Comparison of ENCODE assay signal across 15 cellular contexts in the genomic region with DNA sequence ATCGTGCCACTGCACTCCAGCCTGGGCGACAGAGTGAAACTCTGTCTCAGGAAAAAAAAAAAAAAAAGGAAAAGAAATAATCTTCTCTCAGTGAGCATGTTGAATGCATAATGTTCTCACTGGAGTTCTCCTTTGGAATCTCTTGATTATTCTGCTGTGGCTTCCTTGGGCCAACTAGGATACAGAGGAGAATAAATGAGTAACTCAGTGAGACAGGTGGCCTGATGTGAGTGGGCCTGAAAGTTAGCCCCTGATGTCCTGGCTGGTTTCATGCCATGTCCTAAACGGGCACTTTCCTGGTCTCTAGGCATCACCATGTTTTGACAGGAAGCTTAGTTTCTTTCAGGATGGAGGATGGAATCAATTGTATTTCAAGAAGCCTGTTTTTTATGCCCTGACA.
DNase-seq lines count a peak whose midpoint lies in the region; ATAC-seq and TF ChIP-seq lines count a peak whose summit lies in the region.
"Had no signal": no experiment of that assay in that cellular context is flagged by ENCODE, and none has a peak within 500 bp of the region (broad histone marks: within the 10 kb centered on the region; RNA-seq: fewer than 3 reads in every experiment).

No MANE protein-coding gene starts in this region.

- WGBS in hepatocyte (ENCODE audit: low lambda C conversion rate, missing lambda C conversion rate): 84% methylated on average over 3 of the region's 3 CpGs
- WGBS in prostate gland: 66% methylated on average over 3 of the region's 3 CpGs

- intact Hi-C loops in Caco-2 (cut with micrococcal nuclease; ENCODE audit: unreplicated experiment): no loop called here
- intact Hi-C loops in prostate gland (cut with DNase I): no loop called here
- intact Hi-C loops in activated CD4-positive, alpha-beta T cell treated with anti-CD3 and anti-CD28 coated beads, Interleukin-2, amount 10 ng/mL, durations not matched to agents 24 days and 14 days (cut with micrococcal nuclease): no loop called here

- H3K4me3 ChIP-seq in Caco-2 (ENCODE audit: low read depth, low read length) (no peak overlapping the region), hepatocyte (no peak overlapping the region), prostate gland (no peak overlapping the region)
- H3K4me3 ChIP-seq: neural progenitor cell, tibial nerve had no signal

- H3K4me1 ChIP-seq in Caco-2: peaks cover 17% of the 10 kb centered on the region
- H3K4me1 ChIP-seq in hepatocyte (ENCODE audit: insufficient read depth): peaks cover 25% of the 10 kb centered on the region
- peaks cover 5% of the 10 kb centered on the region for H3K4me1 ChIP-seq in prostate gland (replicated peaks)

- TF ChIP-seq CTCF in Caco-2 (IDR thresholded peaks at IDR 0.05; ENCODE audit: insufficient read depth in 1 of 2, low read depth in 1 of 2, low read length in 1 of 2, severe bottlenecking in 1 of 2, unreplicated experiment in 1 of 2) (no peak), VCaP (conservative IDR thresholded peaks at IDR 0.05) (no peak), hepatocyte (IDR thresholded peaks at IDR 0.05; ENCODE audit: poor library complexity) (no peak), prostate gland (IDR thresholded peaks at IDR 0.05) (no peak), nephron progenitor cell (IDR thresholded peaks at IDR 0.05) (no peak)

- H3K9me3 Mint-ChIP-seq in Caco-2 (ENCODE audit: unreplicated experiment): no peaks in the 10 kb centered on the region
- H3K9me3 Mint-ChIP-seq in activated T-cell treated with anti-CD3 and anti-CD28 coated beads, Interleukin-2, amount 50 U/mL, for 72 hours: no peaks in the 10 kb centered on the region
- no peaks in the 10 kb centered on the region for H3K9me3 Mint-ChIP-seq in nephron progenitor cell
- no peaks in the 10 kb centered on the region for H3K9me3 Mint-ChIP-seq in activated CD4-positive, alpha-beta T cell treated with anti-CD3 and anti-CD28 coated beads, Interleukin-2, amount 10 ng/mL, durations not matched to agents 24 days and 14 days
- H3K9me3 Mint-ChIP-seq: activated naive CD8-positive, alpha-beta T cell treated with anti-CD3 and anti-CD28 coated beads for 36 hours; neural progenitor cell had no signal

- H3K9me2 ChIP-seq in hepatocyte (replicated peaks; ENCODE audit: insufficient read depth): no peaks in the 10 kb centered on the region

- H3K9me3 ChIP-seq in Caco-2: no peaks in the 10 kb centered on the region
- H3K9me3 ChIP-seq in hepatocyte (ENCODE audit: low read depth): no peaks in the 10 kb centered on the region
- no peaks in the 10 kb centered on the region for H3K9me3 ChIP-seq in prostate gland
- H3K9me3 ChIP-seq: tibial nerve had no signal

- ATAC-seq in activated T-cell treated with anti-CD3 and anti-CD28 coated beads, Interleukin-2, amount 50 U/mL, for 72 hours (replicated peaks in 1 of 2): no peak
- ATAC-seq in GM21381 (IDR thresholded peaks at IDR 0.05; ENCODE audit: unreplicated experiment): no peak
- ATAC-seq: HepG2 had no signal

- H3K36me3 Mint-ChIP-seq in Caco-2 (ENCODE audit: insufficient read depth, unreplicated experiment) (no peaks in the 10 kb centered on the region), nephron progenitor cell (ENCODE audit: low read depth) (no peaks in the 10 kb centered on the region)
- H3K36me3 Mint-ChIP-seq in activated T-cell treated with anti-CD3 and anti-CD28 coated beads, Interleukin-2, amount 50 U/mL, for 72 hours (ENCODE audit: insufficient read depth in 2 of 2): no peaks in the 10 kb centered on the region
- H3K36me3 Mint-ChIP-seq in activated CD4-positive, alpha-beta T cell treated with anti-CD3 and anti-CD28 coated beads, Interleukin-2, amount 10 ng/mL, durations not matched to agents 24 days and 14 days (ENCODE audit: low read depth): no peaks in the 10 kb centered on the region
- H3K36me3 Mint-ChIP-seq: activated naive CD8-positive, alpha-beta T cell treated with anti-CD3 and anti-CD28 coated beads for 36 hours; neural progenitor cell had no signal

- no peak for TF ChIP-seq POLR2A in prostate gland (IDR thresholded peaks at IDR 0.05)

- H3K4me2 ChIP-seq in hepatocyte: peak overlapping the region; percentile 34
- H3K4me2 ChIP-seq: neural progenitor cell had no signal

- H3K36me3 ChIP-seq in Caco-2 (ENCODE audit: control insufficient read depth, insufficient read depth, low read length): no peaks in the 10 kb centered on the region
- no peaks in the 10 kb centered on the region for H3K36me3 ChIP-seq in hepatocyte (replicated peaks; ENCODE audit: insufficient read depth, low read depth)
- no peaks in the 10 kb centered on the region for H3K36me3 ChIP-seq in prostate gland
- H3K36me3 ChIP-seq: neural progenitor cell, tibial nerve had no signal

- H3K27ac Mint-ChIP-seq in Caco-2 (ENCODE audit: unreplicated experiment) (peak overlapping the region; percentile 71), nephron progenitor cell (no peak overlapping the region)
- H3K27ac Mint-ChIP-seq in activated T-cell treated with anti-CD3 and anti-CD28 coated beads, Interleukin-2, amount 50 U/mL, for 72 hours: no peak overlapping the region
- no peak overlapping the region for H3K27ac Mint-ChIP-seq in activated CD4-positive, alpha-beta T cell treated with anti-CD3 and anti-CD28 coated beads, Interleukin-2, amount 10 ng/mL, durations not matched to agents 24 days and 14 days
- H3K27ac Mint-ChIP-seq: neural progenitor cell had no signal

- peaks cover 88% of the 10 kb centered on the region for H3K79me2 ChIP-seq in hepatocyte

- H3K27me3 Mint-ChIP-seq in Caco-2 (ENCODE audit: insufficient read depth, unreplicated experiment): no peaks in the 10 kb centered on the region
- H3K27me3 Mint-ChIP-seq in activated T-cell treated with anti-CD3 and anti-CD28 coated beads, Interleukin-2, amount 50 U/mL, for 72 hours (ENCODE audit: low read depth): no peaks in the 10 kb centered on the region
- H3K27me3 Mint-ChIP-seq in nephron progenitor cell (ENCODE audit: low read depth, poor library complexity): no peaks in the 10 kb centered on the region
- H3K27me3 Mint-ChIP-seq in activated CD4-positive, alpha-beta T cell treated with anti-CD3 and anti-CD28 coated beads, Interleukin-2, amount 10 ng/mL, durations not matched to agents 24 days and 14 days: peaks cover 4% of the 10 kb centered on the region
- H3K27me3 Mint-ChIP-seq: activated naive CD8-positive, alpha-beta T cell treated with anti-CD3 and anti-CD28 coated beads for 36 hours had no signal

- DNase-seq in Caco-2 (no peak), hepatocyte (ENCODE audit: low spot score) (no peak), prostate gland (ENCODE audit: low spot score) (no peak), nephron progenitor cell (no peak)
- no peak for DNase-seq in activated T-cell treated with anti-CD3 and anti-CD28 coated beads, Interleukin-2, amount 50 U/mL, for 72 hours
- no peak for DNase-seq in activated CD4-positive, alpha-beta T cell treated with anti-CD3 and anti-CD28 coated beads, Interleukin-2, amount 10 ng/mL, durations not matched to agents 24 days and 14 days
- DNase-seq: activated naive CD8-positive, alpha-beta T cell treated with anti-CD3 and anti-CD28 coated beads for 36 hours; cerebellar nuclear complex; NCI-H1105; NCI-H524 treated with DMSO at 0.1 percent for 48 hours had no signal

- no peak overlapping the region for H3K4me3 Mint-ChIP-seq in Caco-2 (ENCODE audit: unreplicated experiment)
- H3K4me3 Mint-ChIP-seq in activated T-cell treated with anti-CD3 and anti-CD28 coated beads, Interleukin-2, amount 50 U/mL, for 72 hours: no peak overlapping the region
- H3K4me3 Mint-ChIP-seq in nephron progenitor cell: no peak overlapping the region
- no peak overlapping the region for H3K4me3 Mint-ChIP-seq in activated CD4-positive, alpha-beta T cell treated with anti-CD3 and anti-CD28 coated beads, Interleukin-2, amount 10 ng/mL, durations not matched to agents 24 days and 14 days
- H3K4me3 Mint-ChIP-seq: activated naive CD8-positive, alpha-beta T cell treated with anti-CD3 and anti-CD28 coated beads for 36 hours; neural progenitor cell had no signal

- H3K27ac ChIP-seq in VCaP: peak overlapping the region; percentile 22; the same call in 1 of the 2 replicates
- H3K27ac ChIP-seq in hepatocyte: peak overlapping the region; percentile 91
- peak overlapping the region; percentile 48 to 77 for H3K27ac ChIP-seq in prostate gland
- H3K27ac ChIP-seq: neural progenitor cell, tibial nerve had no signal

- no peaks in the 10 kb centered on the region for H3K4me1 Mint-ChIP-seq in Caco-2 (ENCODE audit: low read depth, unreplicated experiment)
- peaks cover 8% of the 10 kb centered on the region for H3K4me1 Mint-ChIP-seq in activated T-cell treated with anti-CD3 and anti-CD28 coated beads, Interleukin-2, amount 50 U/mL, for 72 hours (ENCODE audit: low read depth)
- H3K4me1 Mint-ChIP-seq in nephron progenitor cell: peaks cover 25% of the 10 kb centered on the region
- H3K4me1 Mint-ChIP-seq in activated CD4-positive, alpha-beta T cell treated with anti-CD3 and anti-CD28 coated beads, Interleukin-2, amount 10 ng/mL, durations not matched to agents 24 days and 14 days: peaks cover 4% of the 10 kb centered on the region

- POLR2A ChIA-PET in Caco-2 (lab: Charles Lee): no interaction called here

- peaks cover 13% of the 10 kb centered on the region for H4K20me1 ChIP-seq in hepatocyte (ENCODE audit: insufficient read depth, poor library complexity, severe bottlenecking)

- H3K27me3 ChIP-seq in Caco-2 (replicated peaks; ENCODE audit: control insufficient read depth, insufficient read depth, low read length) (no peaks in the 10 kb centered on the region), hepatocyte (no peaks in the 10 kb centered on the region), prostate gland (replicated peaks; ENCODE audit: insufficient read depth) (no peaks in the 10 kb centered on the region)
- H3K27me3 ChIP-seq: neural progenitor cell, tibial nerve had no signal

- no peak overlapping the region for H2AFZ ChIP-seq in hepatocyte
- H2AFZ ChIP-seq: neural progenitor cell had no signal

- BruUV-seq in Caco-2 (replicated peaks; lab: Mats Ljungman, UMichigan): no TSS peak

- CTCF ChIA-PET in Caco-2 (lab: Charles Lee): no interaction called here

Comparison
In these comparisons a context has a peak if more than half of its experiments do, and no peak if none do; other contexts are left out.
1. H3K27ac ChIP-seq: peak in every context shown above with its lines; median percentile 91 in hepatocyte; 62 in prostate gland; 22 in VCaP.